In the genomic region with DNA sequence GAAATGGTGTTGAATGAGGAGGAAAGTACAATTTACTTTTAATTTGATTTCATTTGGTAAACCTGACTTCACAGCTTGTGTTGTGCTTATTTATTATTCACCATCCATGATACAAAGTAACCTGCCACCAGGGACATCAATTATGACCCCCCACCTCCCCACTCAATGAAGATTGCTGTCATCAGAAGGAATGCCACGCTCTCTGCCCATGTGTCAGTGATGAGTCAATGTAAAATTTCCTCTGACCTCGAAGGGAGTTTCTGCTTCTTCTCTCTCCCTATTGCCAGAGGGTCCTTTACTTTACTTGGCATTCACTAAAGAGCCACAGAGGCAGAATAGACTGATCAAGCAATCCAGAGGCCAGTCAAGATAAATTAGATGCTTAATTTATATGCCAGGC, we compare ENCODE assay signal across 24 cellular contexts.
A peak's percentile ranks its signal among the peaks of the same experiment; 100 is the strongest.
DNase-seq lines count a peak whose midpoint lies in the region; FAIRE-seq and TF ChIP-seq lines count a peak whose summit lies in the region.
"Had no signal": no experiment of that assay in that cellular context is flagged by ENCODE, and none has a peak within 500 bp of the region (broad histone marks: within the 10 kb centered on the region; RNA-seq: fewer than 3 reads in every experiment).

No MANE protein-coding gene starts in this region.

- no peak overlapping the region for H3K9ac ChIP-seq in endothelial cell of umbilical vein (replicated peaks; ENCODE audit: extremely low read depth, insufficient read depth, low read length)

- TF ChIP-seq EP300 in stomach (IDR thresholded peaks at IDR 0.05) = no peak

- H3K4me3 Mint-ChIP-seq in nephron (no peak overlapping the region), glutamatergic neuron (ENCODE audit: unreplicated experiment) (no peak overlapping the region), chondrocyte (ENCODE audit: unreplicated experiment) (no peak overlapping the region)
- H3K4me3 Mint-ChIP-seq: activated CD8-positive, alpha-beta T cell treated with anti-CD3 and anti-CD28 coated beads for 36 hours; activated naive CD8-positive, alpha-beta T cell treated with anti-CD3 and anti-CD28 coated beads for 36 hours; activated T-cell treated with anti-CD3 and anti-CD28 coated beads, Interleukin-2, amount 50 U/mL, for 4 hours; GM23338; T-cell had no signal

- H3K36me3 ChIP-seq in OCI-LY7 (ENCODE audit: insufficient read depth, low read length) (no peaks in the 10 kb centered on the region), endothelial cell of umbilical vein (ENCODE audit: control insufficient read depth in 2 of 2, extremely low read depth in 1 of 2, insufficient read depth in 2 of 2, low read length in 2 of 2) (no peaks in the 10 kb centered on the region), stomach (no peaks in the 10 kb centered on the region)
- H3K36me3 ChIP-seq: lower lobe of right lung, Peyer's patch, spleen had no signal

- H3K9me1 ChIP-seq in endothelial cell of umbilical vein (replicated peaks; ENCODE audit: control insufficient read depth, extremely low read depth, insufficient read depth, low read length) = no peaks in the 10 kb centered on the region

- H3K27me3 Mint-ChIP-seq in nephron (ENCODE audit: low read depth) = no peaks in the 10 kb centered on the region
- no peaks in the 10 kb centered on the region for H3K27me3 Mint-ChIP-seq in glutamatergic neuron (ENCODE audit: unreplicated experiment)
- no peaks in the 10 kb centered on the region for H3K27me3 Mint-ChIP-seq in chondrocyte (ENCODE audit: low read depth)
- H3K27me3 Mint-ChIP-seq: activated CD8-positive, alpha-beta T cell treated with anti-CD3 and anti-CD28 coated beads for 36 hours; activated naive CD8-positive, alpha-beta T cell treated with anti-CD3 and anti-CD28 coated beads for 36 hours; T-cell had no signal

- no peak for FAIRE-seq in endothelial cell of umbilical vein (lab: Jason Lieb, UNC)
- FAIRE-seq: GM12892 had no signal

- BruUV-seq in OCI-LY7 (replicated peaks; lab: Mats Ljungman, UMichigan) = no TSS peak
- no TSS peak for BruUV-seq in endothelial cell of umbilical vein (replicated peaks; lab: Mats Ljungman, UMichigan)

- 68 to 73% (median 71%) methylated on average over 2 of the region's 2 CpGs for WGBS in stomach, 5 donors

- H4K20me1 ChIP-seq in OCI-LY7 (ENCODE audit: insufficient read depth, low read length) (no peaks in the 10 kb centered on the region), endothelial cell of umbilical vein (replicated peaks; ENCODE audit: control insufficient read depth, extremely low read depth, insufficient read depth, low read length) (no peaks in the 10 kb centered on the region)

- H3K36me3 Mint-ChIP-seq in nephron (ENCODE audit: low read depth) (no peaks in the 10 kb centered on the region), glutamatergic neuron (ENCODE audit: unreplicated experiment) (no peaks in the 10 kb centered on the region), chondrocyte (ENCODE audit: low read depth) (no peaks in the 10 kb centered on the region)
- H3K36me3 Mint-ChIP-seq: activated naive CD8-positive, alpha-beta T cell treated with anti-CD3 and anti-CD28 coated beads for 36 hours; T-cell had no signal

- no peaks in the 10 kb centered on the region for H3K4me1 ChIP-seq in OCI-LY7 (ENCODE audit: insufficient read depth, low read length, poor library complexity, severe bottlenecking)
- no peaks in the 10 kb centered on the region for H3K4me1 ChIP-seq in endothelial cell of umbilical vein (ENCODE audit: control insufficient read depth, extremely low read depth, insufficient read depth, low read length)
- H3K4me1 ChIP-seq in stomach = no peaks in the 10 kb centered on the region
- H3K4me1 ChIP-seq: lower lobe of right lung, Peyer's patch, spleen had no signal

- H3K4me1 Mint-ChIP-seq in nephron (peaks cover 28% of the 10 kb centered on the region), glutamatergic neuron (ENCODE audit: low read depth, unreplicated experiment) (peaks cover 2% of the 10 kb centered on the region), chondrocyte (ENCODE audit: low read depth) (peaks cover 24% of the 10 kb centered on the region)
- H3K4me1 Mint-ChIP-seq: activated naive CD8-positive, alpha-beta T cell treated with anti-CD3 and anti-CD28 coated beads for 36 hours; GM23338; T-cell had no signal

- H3K9me3 Mint-ChIP-seq in nephron (no peaks in the 10 kb centered on the region), glutamatergic neuron (ENCODE audit: unreplicated experiment) (no peaks in the 10 kb centered on the region), chondrocyte (ENCODE audit: low read depth) (no peaks in the 10 kb centered on the region)
- H3K9me3 Mint-ChIP-seq: GM23338 had no signal

- intact Hi-C loops in OCI-LY7 (cut with micrococcal nuclease; ENCODE audit: unreplicated experiment) = no loop called here
- intact Hi-C loops in endothelial cell of umbilical vein (cut with micrococcal nuclease) = no loop called here
- intact Hi-C loops in stomach (cut with DNase I; ENCODE audit: low total_unique reads) = no loop called here

- H3K9me3 ChIP-seq in OCI-LY7 (ENCODE audit: low read length) = no peaks in the 10 kb centered on the region
- H3K9me3 ChIP-seq in endothelial cell of umbilical vein (replicated peaks; ENCODE audit: control insufficient read depth, insufficient read depth, low read length) = no peaks in the 10 kb centered on the region
- no peaks in the 10 kb centered on the region for H3K9me3 ChIP-seq in stomach
- H3K9me3 ChIP-seq: lower lobe of right lung, Peyer's patch had no signal

- TF ChIP-seq CTCF in OCI-LY7 (conservative IDR thresholded peaks at IDR 0.05; ENCODE audit: low read length) (no peak), endothelial cell of umbilical vein (IDR thresholded peaks at IDR 0.05; ENCODE audit: extremely low read depth in 1 of 2, insufficient read depth in 1 of 2, low read depth in 1 of 2, low read length in 2 of 2) (no peak), nephron (IDR thresholded peaks at IDR 0.05; ENCODE audit: unreplicated experiment in 3 of 3) (no peak), stomach (IDR thresholded peaks at IDR 0.05) (no peak), glutamatergic neuron (IDR thresholded peaks at IDR 0.05; ENCODE audit: partially characterized antibody, unreplicated experiment) (no peak), chondrocyte (IDR thresholded peaks at IDR 0.05) (no peak)

- no peaks in the 10 kb centered on the region for H3K27me3 ChIP-seq in endothelial cell of umbilical vein (ENCODE audit: control insufficient read depth in 2 of 2, insufficient read depth in 2 of 2, low read length in 2 of 2)
- no peaks in the 10 kb centered on the region for H3K27me3 ChIP-seq in stomach
- H3K27me3 ChIP-seq: Peyer's patch, spleen had no signal

- CTCF ChIA-PET in OCI-LY7 (lab: Charles Lee; ENCODE audit: unreplicated experiment) (no interaction called here), endothelial cell of umbilical vein (lab: Charles Lee) (no interaction called here)

- peak; percentile 76 for DNase-seq in EL
- DNase-seq in OCI-LY7 (ENCODE audit: low spot score) = no peak
- DNase-seq in endothelial cell of umbilical vein (ENCODE audit: low read depth, low spot score) = peak; percentile 10
- DNase-seq in stomach = no peak
- no peak for DNase-seq in erythroblast (lab: John Stamatoyannopoulos, UW)
- no peak for DNase-seq in glutamatergic neuron
- DNase-seq in chondrocyte (ENCODE audit: low spot score) = no peak
- DNase-seq: activated CD8-positive, alpha-beta T cell treated with anti-CD3 and anti-CD28 coated beads for 36 hours; activated naive CD8-positive, alpha-beta T cell treated with anti-CD3 and anti-CD28 coated beads for 36 hours; activated T-cell treated with anti-CD3 and anti-CD28 coated beads, Interleukin-2, amount 50 U/mL, for 4 hours; Calu3; effector CD8-positive, alpha-beta T cell; GF-D8; KBM-7; lower lobe of right lung; NCI-H2171 treated with DMSO at 0.1 percent for 48 hours; NCI-H82; Peyer's patch; posterior cingulate gyrus; spleen; T-cell had no signal

- H3K27ac Mint-ChIP-seq in nephron (peak overlapping the region in 2 of 3 experiments; percentile 2 to 78), glutamatergic neuron (ENCODE audit: unreplicated experiment) (no peak overlapping the region), chondrocyte (ENCODE audit: unreplicated experiment) (no peak overlapping the region)
- H3K27ac Mint-ChIP-seq: activated CD8-positive, alpha-beta T cell treated with anti-CD3 and anti-CD28 coated beads for 36 hours; activated naive CD8-positive, alpha-beta T cell treated with anti-CD3 and anti-CD28 coated beads for 36 hours; GM23338; T-cell had no signal

- H3K4me3 ChIP-seq in OCI-LY7 (ENCODE audit: low read depth, low read length, poor library complexity, severe bottlenecking) (no peak overlapping the region), endothelial cell of umbilical vein (replicated peaks in 1 of 3; ENCODE audit: insufficient read depth in 1 of 3, low read depth in 1 of 3, low read length in 3 of 3) (no peak overlapping the region), stomach (no peak overlapping the region)
- H3K4me3 ChIP-seq: GM23338, lower lobe of right lung, Peyer's patch, spleen had no signal

- no peak overlapping the region for H3K27ac ChIP-seq in OCI-LY7 (ENCODE audit: low read depth, low read length, poor library complexity, severe bottlenecking)
- no peak overlapping the region for H3K27ac ChIP-seq in endothelial cell of umbilical vein (ENCODE audit: insufficient read depth, low read depth, low read length)
- H3K27ac ChIP-seq in stomach = no peak overlapping the region
- H3K27ac ChIP-seq: lower lobe of right lung, Peyer's patch, spleen had no signal

- H2AFZ ChIP-seq in OCI-LY7 (ENCODE audit: low read length) (0 out of 2 replicates have a peak overlapping the region, but pooled peaks have one; percentile 26), endothelial cell of umbilical vein (ENCODE audit: low read depth, low read length) (no peak overlapping the region)

- H3K4me2 ChIP-seq in OCI-LY7 (ENCODE audit: low read length) = no peak overlapping the region
- no peak overlapping the region for H3K4me2 ChIP-seq in endothelial cell of umbilical vein (ENCODE audit: insufficient read depth, low read length)
- H3K4me2 ChIP-seq: GM23338 had no signal

- POLR2A ChIA-PET in OCI-LY7 (lab: Charles Lee) (interaction anchor here (1.5 kb wide), 1 partner anchor 9 kb away, joined by 6 read pairs; no protein-coding TSS in a partner anchor), endothelial cell of umbilical vein (lab: Charles Lee) (no interaction called here)

- H3K79me2 ChIP-seq in OCI-LY7 (ENCODE audit: insufficient read depth, low read depth, low read length) (no peaks in the 10 kb centered on the region), endothelial cell of umbilical vein (ENCODE audit: control insufficient read depth, insufficient read depth, low read length) (no peaks in the 10 kb centered on the region)

- no peaks in the 10 kb centered on the region for H3K9me2 ChIP-seq in OCI-LY7 (ENCODE audit: insufficient read depth, low read length)

- dilution Hi-C loops in endothelial cell of umbilical vein (cut with MboI; ENCODE audit: extremely low pct_ligation_motif_present, low sequenced_read_pairs) = no loop called here

- TF ChIP-seq POLR2A in endothelial cell of umbilical vein (IDR thresholded peaks at IDR 0.05; ENCODE audit: low read depth, low read length) = no peak
- TF ChIP-seq POLR2A in stomach (IDR thresholded peaks at IDR 0.05) = no peak
- no peak for TF ChIP-seq POLR2A in erythroblast (IDR thresholded peaks at IDR 0.05; ENCODE audit: low read length)

TF ChIP-seq in endothelial cell of umbilical vein, 7 proteins besides CTCF, POLR2A, EP300 and RAD21 (continues in another document):
- peak; percentile 22 for TF ChIP-seq FOS (IDR thresholded peaks at IDR 0.05; ENCODE audit: borderline replicate concordance, insufficient read depth, low read length)

Comparison
In these comparisons a context has a peak if more than half of its experiments do, and no peak if none do; other contexts are left out.
1. DNase-seq: peak in EL (single experiment) and endothelial cell of umbilical vein (single experiment); none in OCI-LY7 (single experiment), stomach (single experiment), erythroblast (0 of 2), glutamatergic neuron (single experiment) and chondrocyte (single experiment).
2. H3K27ac Mint-ChIP-seq: peak in nephron (2 of 3); none in glutamatergic neuron (single experiment) and chondrocyte (single experiment).